11 cellular contexts compared by ENCODE assay signal in the genomic region with DNA sequence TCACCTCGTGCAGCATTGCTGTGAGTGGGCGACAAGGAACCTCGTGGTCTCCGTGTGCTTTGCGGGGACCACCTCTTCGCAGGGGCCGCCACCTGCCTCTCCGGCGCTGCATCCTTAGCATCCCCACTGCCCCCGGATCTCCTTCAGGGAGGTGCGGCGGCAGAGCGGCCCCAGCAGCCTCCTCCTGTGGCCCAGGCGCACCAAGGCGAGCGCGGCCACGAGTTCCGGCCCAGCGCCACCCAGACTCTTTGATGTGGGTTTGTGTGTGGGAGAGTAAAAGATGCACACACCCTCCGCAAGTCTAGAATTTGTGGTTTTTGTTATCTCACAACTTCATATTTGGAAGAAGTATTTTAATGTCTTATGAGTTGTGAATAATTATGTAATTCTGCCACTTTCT.
DNase-seq lines count a peak whose midpoint lies in the region; ATAC-seq lines count a peak whose summit lies in the region.
"Had no signal": no experiment of that assay in that cellular context is flagged by ENCODE, and none has a peak within 500 bp of the region (broad histone marks: within the 10 kb centered on the region; RNA-seq: fewer than 3 reads in every experiment).

No MANE protein-coding gene starts in this region.

- H2AFZ ChIP-seq in Karpas-422 (ENCODE audit: low read length), result no peak overlapping the region

- no peaks in the 10 kb centered on the region for H3K79me2 ChIP-seq in Karpas-422 (ENCODE audit: low read length)

- H4K20me1 ChIP-seq in Karpas-422 (ENCODE audit: insufficient read depth, low read depth, low read length), result no peaks in the 10 kb centered on the region

- ATAC-seq in GM21447 (IDR thresholded peaks at IDR 0.05; ENCODE audit: unreplicated experiment) (no peak), HG03354 (IDR thresholded peaks at IDR 0.05; ENCODE audit: poor library complexity, severe bottlenecking, unreplicated experiment) (no peak)

- no peaks in the 10 kb centered on the region for H3K27me3 ChIP-seq in Karpas-422 (ENCODE audit: low read length)

- no peaks in the 10 kb centered on the region for H3K9me2 ChIP-seq in Karpas-422 (replicated peaks; ENCODE audit: insufficient read depth, low read length)

- no peak overlapping the region for H3K27ac ChIP-seq in Karpas-422 (ENCODE audit: low read length)
- H3K27ac ChIP-seq: left ventricle myocardium inferior, WERI-Rb-1 had no signal

- no peaks in the 10 kb centered on the region for H3K36me3 ChIP-seq in Karpas-422 (ENCODE audit: insufficient read depth, low read length)
- H3K36me3 ChIP-seq: left ventricle myocardium inferior, WERI-Rb-1 had no signal

- H3K4me2 ChIP-seq in Karpas-422 (ENCODE audit: low read depth, low read length, poor library complexity, severe bottlenecking), result no peak overlapping the region

- no peak overlapping the region for H3K4me3 ChIP-seq in Karpas-422 (ENCODE audit: low read length)
- H3K4me3 ChIP-seq: left ventricle myocardium inferior had no signal

- no peaks in the 10 kb centered on the region for H3K4me1 ChIP-seq in Karpas-422 (ENCODE audit: low read length)
- H3K4me1 ChIP-seq: left ventricle myocardium inferior had no signal

- DNase-seq in NCI-H226, result peak; percentile 85
- DNase-seq in activated CD8-positive, alpha-beta memory T cell treated with anti-CD3 and anti-CD28 coated beads, Interleukin-2, amount 50 U/mL, for 4 hours, result peak; percentile 60
- peak; percentile 9 for DNase-seq in inferior parietal cortex (ENCODE audit: extremely low spot score)
- DNase-seq in stimulated activated CD8-positive, alpha-beta memory T cell treated with anti-CD3 and anti-CD28 coated beads, Interleukin-2, amount 100 ng/mL, for 1 hour (ENCODE audit: low read depth in 2 of 2), result peak; percentile 12 to 31
- DNase-seq in Karpas-422, result no peak
- no peak for DNase-seq in HuH-7.5 (ENCODE audit: low spot score)
- DNase-seq: left ventricle myocardium inferior, NCI-H510A, WERI-Rb-1 had no signal

- H3K9me3 ChIP-seq in Karpas-422 (ENCODE audit: low read length), result no peaks in the 10 kb centered on the region
- H3K9me3 ChIP-seq: left ventricle myocardium inferior had no signal

- H3K9ac ChIP-seq in Karpas-422 (ENCODE audit: low read length), result no peak overlapping the region

Comparison
In these comparisons a context has a peak if more than half of its experiments do, and no peak if none do; other contexts are left out.
1. DNase-seq: peak in NCI-H226 (single experiment), activated CD8-positive, alpha-beta memory T cell treated with anti-CD3 and anti-CD28 coated beads, Interleukin-2, amount 50 U/mL, for 4 hours (single experiment), inferior parietal cortex (single experiment) and stimulated activated CD8-positive, alpha-beta memory T cell treated with anti-CD3 and anti-CD28 coated beads, Interleukin-2, amount 100 ng/mL, for 1 hour (2 of 2); none in Karpas-422 (single experiment) and HuH-7.5 (single experiment).